ENCODE assay signal across 19 cellular contexts in genomic region chr5:34014614-34015013, GRCh38. TPM values are rescaled to one million over a fixed set of nuclear protein-coding genes. Genes with fewer than 3 reads are reported as not detected.
DNase-seq lines count a peak whose midpoint lies in the region; ATAC-seq and TF ChIP-seq lines count a peak whose summit lies in the region.
"Had no signal": no experiment of that assay in that cellular context is flagged by ENCODE, and none has a peak within 500 bp of the region (broad histone marks: within the 10 kb centered on the region; RNA-seq: fewer than 3 reads in every experiment).

No MANE protein-coding gene starts in this region.

- H3K27ac ChIP-seq in Panc1 (ENCODE audit: low read length) (no peak overlapping the region), transverse colon (peak overlapping the region in 3 of 4 donors; percentile 11 to 45 (median 24))
- H3K27ac ChIP-seq: A549; BLaER1 treated with 17β-estradiol and CSF1 and Interleukin-3, amounts not matched to agents 10 nM and 100 nM had no signal

- in situ Hi-C loops in Panc1 (cut with HindIII; ENCODE audit: low pct_unique_long_range_greater_than_20kb, low sequenced_read_pairs) (no loop called here), transverse colon (cut with MboI; ENCODE audit: low pct_ligation_motif_present in 1 of 4, low pct_unique_long_range_greater_than_20kb in 1 of 4, low sequenced_read_pairs in 3 of 4) (loop anchor here in 3 of 4 donors (25.0 kb wide), 2 partner anchors 448 to 898 kb away; partner anchors contain the start of genes BRIX1 (in 2 of the 3) and RAD1 (in 2 of the 3))

- no peaks in the 10 kb centered on the region for H3K27me3 Mint-ChIP-seq in activated CD8-positive, alpha-beta T cell treated with anti-CD3 and anti-CD28 coated beads for 36 hours
- H3K27me3 Mint-ChIP-seq in activated CD8-positive, alpha-beta T cell treated with anti-CD3 and anti-CD28 coated beads, Interleukin-2, amount 10 ng/mL, durations not matched to agents 7 days and 5 days (ENCODE audit: low read depth), result peaks cover 1% of the 10 kb centered on the region
- H3K27me3 Mint-ChIP-seq: CD4-positive, alpha-beta T cell had no signal

- no peak for TF ChIP-seq EP300 in transverse colon (IDR thresholded peaks at IDR 0.05; ENCODE audit: low read depth)

- no peak for TF ChIP-seq CTCF in activated CD8-positive, alpha-beta T cell treated with anti-CD3 and anti-CD28 coated beads for 36 hours (IDR thresholded peaks at IDR 0.05)
- TF ChIP-seq CTCF in Panc1 (IDR thresholded peaks at IDR 0.05), result no peak
- TF ChIP-seq CTCF in transverse colon (IDR thresholded peaks at IDR 0.05), result no peak

- no peaks in the 10 kb centered on the region for H3K9me3 ChIP-seq in Panc1 (ENCODE audit: control insufficient read depth, insufficient read depth, low read depth, low read length)
- no peaks in the 10 kb centered on the region for H3K9me3 ChIP-seq in transverse colon
- H3K9me3 ChIP-seq: A549; BLaER1 treated with 17β-estradiol and CSF1 and Interleukin-3, amounts not matched to agents 10 nM and 100 nM; Peyer's patch had no signal

- CTCF ChIA-PET in activated CD8-positive, alpha-beta T cell treated with anti-CD3 and anti-CD28 coated beads for 36 hours (lab: Charles Lee), result no interaction called here
- CTCF ChIA-PET in activated CD8-positive, alpha-beta T cell treated with anti-CD3 and anti-CD28 coated beads, Interleukin-2, amount 10 ng/mL, durations not matched to agents 7 days and 5 days (lab: Charles Lee), result interaction anchor here (1.6 kb wide), 1 partner anchor 18 kb away, joined by 9 read pairs; no protein-coding TSS in a partner anchor
- CTCF ChIA-PET in Panc1 (lab: Charles Lee), result no interaction called here

- BruUV-seq in Panc1 (replicated peaks; lab: Mats Ljungman, UMichigan), result TSS peak; percentile 44

- no peaks in the 10 kb centered on the region for H3K36me3 ChIP-seq in Panc1 (ENCODE audit: control insufficient read depth, insufficient read depth, low read length)
- H3K36me3 ChIP-seq in transverse colon, result no peaks in the 10 kb centered on the region
- H3K36me3 ChIP-seq: Peyer's patch had no signal

- TF ChIP-seq POLR2A in transverse colon (IDR thresholded peaks at IDR 0.05), result no peak

- 50 to 61% methylated on average over 2 of the region's 2 CpGs for WGBS in transverse colon (ENCODE audit: low coverage in 1 of 2), 2 donors

- no peak overlapping the region for H3K4me3 Mint-ChIP-seq in activated CD8-positive, alpha-beta T cell treated with anti-CD3 and anti-CD28 coated beads for 36 hours
- H3K4me3 Mint-ChIP-seq in activated CD8-positive, alpha-beta T cell treated with anti-CD3 and anti-CD28 coated beads, Interleukin-2, amount 10 ng/mL, durations not matched to agents 7 days and 5 days, result no peak overlapping the region
- H3K4me3 Mint-ChIP-seq: CD4-positive, alpha-beta T cell had no signal

- no peaks in the 10 kb centered on the region for H3K36me3 Mint-ChIP-seq in activated CD8-positive, alpha-beta T cell treated with anti-CD3 and anti-CD28 coated beads for 36 hours (ENCODE audit: low read depth)
- peaks cover 2% of the 10 kb centered on the region for H3K36me3 Mint-ChIP-seq in activated CD8-positive, alpha-beta T cell treated with anti-CD3 and anti-CD28 coated beads, Interleukin-2, amount 10 ng/mL, durations not matched to agents 7 days and 5 days (ENCODE audit: low read depth)

- intact Hi-C loops in activated CD8-positive, alpha-beta T cell treated with anti-CD3 and anti-CD28 coated beads for 36 hours (cut with micrococcal nuclease), result no loop called here
- intact Hi-C loops in Panc1 (cut with micrococcal nuclease; ENCODE audit: unreplicated experiment) (no loop called here), left colon (cut with DNase I, micrococcal nuclease) (no loop called here), transverse colon (cut with DNase I; ENCODE audit: low total_unique reads) (no loop called here)

- no peak for DNase-seq in activated CD8-positive, alpha-beta T cell treated with anti-CD3 and anti-CD28 coated beads for 36 hours
- no peak for DNase-seq in activated CD8-positive, alpha-beta T cell treated with anti-CD3 and anti-CD28 coated beads, Interleukin-2, amount 10 ng/mL, durations not matched to agents 7 days and 5 days
- DNase-seq in Panc1 (ENCODE audit: low read depth, low spot score) (no peak), left colon (peak in 1 of 2 donors; percentile 17), transverse colon (peak; percentile 35), A172 (ENCODE audit: low spot score) (no peak), hepatic stellate cell (ENCODE audit: low spot score) (no peak)
- DNase-seq: AML-193; CD4-positive, alpha-beta T cell; IMR-90; KG1; MM.1S; NCI-H2029; NCI-H526 treated with DMSO at 0.1 percent for 48 hours; SIG-M5 had no signal

- H3K4me3 ChIP-seq in Panc1 (ENCODE audit: low read depth in 2 of 2, low read length in 2 of 2), result no peak overlapping the region
- H3K4me3 ChIP-seq in transverse colon, result no peak overlapping the region
- H3K4me3 ChIP-seq: A549; BLaER1 treated with 17β-estradiol and CSF1 and Interleukin-3, amounts not matched to agents 10 nM and 100 nM; Peyer's patch had no signal

- ATAC-seq in activated CD8-positive, alpha-beta T cell treated with anti-CD3 and anti-CD28 coated beads for 36 hours, result no peak
- no peak for ATAC-seq in activated CD8-positive, alpha-beta T cell treated with anti-CD3 and anti-CD28 coated beads, Interleukin-2, amount 10 ng/mL, durations not matched to agents 7 days and 5 days
- no peak for ATAC-seq in Panc1
- peak; percentile 71 for ATAC-seq in left colon
- ATAC-seq: A549 had no signal

- peak overlapping the region; percentile 8 for H3K27ac Mint-ChIP-seq in activated CD8-positive, alpha-beta T cell treated with anti-CD3 and anti-CD28 coated beads for 36 hours
- no peak overlapping the region for H3K27ac Mint-ChIP-seq in activated CD8-positive, alpha-beta T cell treated with anti-CD3 and anti-CD28 coated beads, Interleukin-2, amount 10 ng/mL, durations not matched to agents 7 days and 5 days
- H3K27ac Mint-ChIP-seq: CD4-positive, alpha-beta T cell had no signal

- H3K9me3 Mint-ChIP-seq in activated CD8-positive, alpha-beta T cell treated with anti-CD3 and anti-CD28 coated beads for 36 hours, result no peaks in the 10 kb centered on the region
- H3K9me3 Mint-ChIP-seq in activated CD8-positive, alpha-beta T cell treated with anti-CD3 and anti-CD28 coated beads, Interleukin-2, amount 10 ng/mL, durations not matched to agents 7 days and 5 days (ENCODE audit: insufficient read depth), result no peaks in the 10 kb centered on the region
- H3K9me3 Mint-ChIP-seq: CD4-positive, alpha-beta T cell had no signal

- POLR2A ChIA-PET in activated CD8-positive, alpha-beta T cell treated with anti-CD3 and anti-CD28 coated beads for 36 hours (lab: Charles Lee), result no interaction called here
- POLR2A ChIA-PET in activated CD8-positive, alpha-beta T cell treated with anti-CD3 and anti-CD28 coated beads, Interleukin-2, amount 10 ng/mL, durations not matched to agents 7 days and 5 days (lab: Charles Lee), result no interaction called here
- POLR2A ChIA-PET in Panc1 (lab: Charles Lee), result no interaction called here

- H3K27me3 ChIP-seq in Panc1 (ENCODE audit: control insufficient read depth, insufficient read depth, low read length), result no peaks in the 10 kb centered on the region
- no peaks in the 10 kb centered on the region for H3K27me3 ChIP-seq in transverse colon
- H3K27me3 ChIP-seq: BLaER1 treated with 17β-estradiol and CSF1 and Interleukin-3, amounts not matched to agents 10 nM and 100 nM; Peyer's patch had no signal

- H3K4me1 ChIP-seq in Panc1 (ENCODE audit: control insufficient read depth, insufficient read depth, low read length) (no peaks in the 10 kb centered on the region), transverse colon (peaks cover 0 to 59% (median 15%) of the 10 kb centered on the region in 4 donors)
- H3K4me1 ChIP-seq: A549 had no signal

- H3K4me1 Mint-ChIP-seq in activated CD8-positive, alpha-beta T cell treated with anti-CD3 and anti-CD28 coated beads for 36 hours (ENCODE audit: low read depth), result peaks cover 12% of the 10 kb centered on the region
- H3K4me1 Mint-ChIP-seq in activated CD8-positive, alpha-beta T cell treated with anti-CD3 and anti-CD28 coated beads, Interleukin-2, amount 10 ng/mL, durations not matched to agents 7 days and 5 days (ENCODE audit: low read depth), result peaks cover 5% of the 10 kb centered on the region

RNA-seq across cellular contexts. Expression of gene AMACR, which starts 6.8 kb away (rescaled TPM):
- total RNA-seq in activated CD8-positive, alpha-beta T cell treated with anti-CD3 and anti-CD28 coated beads for 36 hours, result 1 to 10 TPM; 6.5 to 7.7 TPM
- total RNA-seq in activated CD8-positive, alpha-beta T cell treated with anti-CD3 and anti-CD28 coated beads, Interleukin-2, amount 10 ng/mL, durations not matched to agents 7 days and 5 days, result 1 to 10 TPM; 6.5 to 6.9 TPM
- total RNA-seq in Panc1 (2021; ENCODE audit: unreplicated experiment) (20.6 TPM), left colon (10 to 100 TPM; 53.3 to 89.1 TPM), transverse colon (10 to 100 TPM; 39.1 to 88.1 (median 70.6) TPM)
- 12.4 TPM for polyA plus RNA-seq in Panc1 (2012; ENCODE audit: insufficient read length)
- 16.7 and 25.1 TPM in 2 replicates for total RNA-seq in A172 (2014; rRNA removed; shearing (Covaris generic))

RNA-seq across cellular contexts. Expression of gene C1QTNF3, which starts 28.4 kb away (rescaled TPM):
- total RNA-seq in activated CD8-positive, alpha-beta T cell treated with anti-CD3 and anti-CD28 coated beads for 36 hours, result 1 to 10 TPM; 1.3 to 1.4 TPM
- total RNA-seq in activated CD8-positive, alpha-beta T cell treated with anti-CD3 and anti-CD28 coated beads, Interleukin-2, amount 10 ng/mL, durations not matched to agents 7 days and 5 days, result 1 to 10 TPM; 2.8 to 3.0 TPM
- total RNA-seq in Panc1 (2021; ENCODE audit: unreplicated experiment) (2.1 TPM), left colon (1 to 10 TPM; 3.8 to 5.6 TPM), transverse colon (10 to 100 TPM in 1 of 4 donors, 1 to 10 TPM in 3; 6.6 to 13.3 (median 7.6) TPM)
- 0.81 TPM for polyA plus RNA-seq in Panc1 (2012; ENCODE audit: insufficient read length)
- not detected in 2 replicates for total RNA-seq in A172 (2014; rRNA removed; shearing (Covaris generic))

RNA-seq across cellular contexts. Expression of gene SLC45A2, which starts 30.1 kb away (rescaled TPM):
- total RNA-seq in activated CD8-positive, alpha-beta T cell treated with anti-CD3 and anti-CD28 coated beads for 36 hours, result not detected
- under 1 TPM in 1 of 2 experiments, not detected in 1; 0.34 TPM for total RNA-seq in activated CD8-positive, alpha-beta T cell treated with anti-CD3 and anti-CD28 coated beads, Interleukin-2, amount 10 ng/mL, durations not matched to agents 7 days and 5 days
- total RNA-seq in Panc1 (2021; ENCODE audit: unreplicated experiment), result not detected
- not detected for polyA plus RNA-seq in Panc1 (2012; ENCODE audit: insufficient read length)
- under 1 TPM; 0.73 to 0.75 TPM for total RNA-seq in left colon
- total RNA-seq in transverse colon, result 1 to 10 TPM in 1 of 4 donors, under 1 TPM in 1, not detected in 2; 0.95 to 1.6 TPM
- not detected in 2 replicates for total RNA-seq in A172 (2014; rRNA removed; shearing (Covaris generic))
- total RNA-seq: CD4-positive, alpha-beta T cell; IMR-90; NCI-H460; Peyer's patch had no signal
- polyA plus RNA-seq: A549 had no signal
